Comparison of ENCODE assay signal across 8 cellular contexts in genomic region chr9:113622600-113623400, GRCh38.
A peak's percentile ranks its signal among the peaks of the same experiment; 100 is the strongest.
DNase-seq lines count a peak whose midpoint lies in the region; ATAC-seq and TF ChIP-seq lines count a peak whose summit lies in the region.

No MANE protein-coding gene starts in this region.

- no peak overlapping the region for H3K27ac ChIP-seq in substantia nigra (ENCODE audit: low read depth, low read length, poor library complexity, severe bottlenecking)

- in situ Hi-C loops in SK-MEL-5 (cut with HindIII; ENCODE audit: low pct_unique_long_range_greater_than_20kb, low sequenced_read_pairs), result no loop called here

- peak; percentile 78 for ATAC-seq in GM18867 (IDR thresholded peaks at IDR 0.05; ENCODE audit: unreplicated experiment)
- peak; percentile 60 for ATAC-seq in HG03025 (IDR thresholded peaks at IDR 0.05; ENCODE audit: low FRiP score, unreplicated experiment)

- no peak overlapping the region for H3K4me3 ChIP-seq in fibroblast of mammary gland (ENCODE audit: control insufficient read depth, low read depth, low read length)

- DNase-seq in AG20443 (ENCODE audit: low spot score), result peak; percentile 67
- peak; percentile 50 for DNase-seq in SK-MEL-5 (ENCODE audit: low read depth, low spot score)
- DNase-seq in fibroblast of mammary gland (ENCODE audit: low read depth), result peak; percentile 89
- DNase-seq in stimulated activated CD4-positive, alpha-beta T cell treated with anti-CD3 and anti-CD28 coated beads, Interleukin-15, amount 100 ng/mL, for 24 hours, result peak; percentile 88
- DNase-seq in NCI-H2227 treated with DMSO at 0.1 percent for 48 hours (lab: John Stamatoyannopoulos, UW), result no peak
- no peak for DNase-seq in substantia nigra (lab: John Stamatoyannopoulos, UW)

- TF ChIP-seq CTCF in fibroblast of mammary gland (conservative IDR thresholded peaks at IDR 0.05; ENCODE audit: control insufficient read depth, insufficient read depth, low read depth, low read length), result no peak

Comparison
In these comparisons a context has a peak if more than half of its experiments do, and no peak if none do; other contexts are left out.
1. DNase-seq: peak in AG20443 (single experiment), SK-MEL-5 (single experiment), fibroblast of mammary gland (single experiment) and stimulated activated CD4-positive, alpha-beta T cell treated with anti-CD3 and anti-CD28 coated beads, Interleukin-15, amount 100 ng/mL, for 24 hours (single experiment); none in NCI-H2227 treated with DMSO at 0.1 percent for 48 hours (single experiment) and substantia nigra (0 of 49).